In the genomic region with DNA sequence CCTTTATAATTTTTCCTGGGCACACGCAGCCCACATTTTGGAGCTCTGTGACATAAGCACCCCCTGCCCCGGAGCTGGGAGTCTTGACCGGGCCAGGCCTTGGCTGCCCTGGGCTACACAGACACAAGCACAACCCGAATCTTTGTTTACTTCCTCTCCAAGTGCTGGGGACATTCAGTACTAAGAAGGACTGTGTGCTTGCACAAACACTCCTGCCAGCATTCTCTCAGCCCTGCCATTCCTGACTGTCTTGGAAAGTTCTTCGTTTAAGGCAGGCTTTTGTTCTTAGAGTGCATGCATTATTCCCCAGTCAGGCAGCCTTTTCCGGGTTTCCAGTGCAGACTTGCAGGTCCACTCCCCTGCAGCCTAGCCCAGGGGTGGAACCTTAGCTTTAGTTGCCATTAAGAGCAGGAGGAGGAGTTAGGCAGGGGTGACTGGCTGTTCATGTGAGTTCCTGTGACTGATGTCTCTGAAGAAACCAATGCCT, we compare ENCODE assay signal across 8 cellular contexts. TPM values are rescaled to one million over a fixed set of nuclear protein-coding genes. Genes with fewer than 3 reads are reported as not detected.
A peak's percentile ranks its signal among the peaks of the same experiment; 100 is the strongest.
DNase-seq lines count a peak whose midpoint lies in the region; ATAC-seq and TF ChIP-seq lines count a peak whose summit lies in the region.

No MANE protein-coding gene starts in this region.

- no peak overlapping the region for H2AFZ ChIP-seq in osteoblast (ENCODE audit: low read length)

- no peak overlapping the region for H3K4me2 ChIP-seq in osteoblast (ENCODE audit: insufficient read depth, low read length)

- peaks cover 86% of the 10 kb centered on the region for H3K79me2 ChIP-seq in osteoblast (ENCODE audit: insufficient read depth, low read length)

- peak; percentile 66 for DNase-seq in CD1c-positive myeloid dendritic cell (ENCODE audit: extremely low spot score)
- DNase-seq in activated B cell treated with CpG ODN at 0.5 μM for 24 hours, result no peak
- peak; percentile 80 for DNase-seq in cardiac septum (ENCODE audit: low spot score)
- DNase-seq in osteoblast (ENCODE audit: insufficient read length, low spot score, missing footprints), result peak; percentile 76
- DNase-seq in stimulated activated CD4-positive, alpha-beta T cell treated with anti-CD3 and anti-CD28 coated beads, Interleukin-4, amount 100 ng/mL, for 4 hours, result no peak
- no peak for DNase-seq in NCI-H748 (lab: John Stamatoyannopoulos, UW; ENCODE audit: unreplicated experiment)

- peak overlapping the region; percentile 47 to 78 (median 74) for H3K27ac Mint-ChIP-seq in IgD-negative memory B cell
- H3K27ac Mint-ChIP-seq in activated B cell treated with CpG ODN at 0.5 μM for 24 hours, result peak overlapping the region; percentile 55

- H3K27ac ChIP-seq in osteoblast (ENCODE audit: low read depth, low read length), result peak overlapping the region; percentile 53

- peaks cover 2% of the 10 kb centered on the region for H3K27me3 Mint-ChIP-seq in IgD-negative memory B cell
- H3K27me3 Mint-ChIP-seq in activated B cell treated with CpG ODN at 0.5 μM for 24 hours, result no peaks in the 10 kb centered on the region

- peaks cover 60 to 66% (median 62%) of the 10 kb centered on the region in 3 donors for H3K4me1 Mint-ChIP-seq in IgD-negative memory B cell
- peaks cover 79% of the 10 kb centered on the region for H3K4me1 Mint-ChIP-seq in activated B cell treated with CpG ODN at 0.5 μM for 24 hours

- H3K4me3 ChIP-seq in osteoblast (ENCODE audit: insufficient read depth, low read length), result no peak overlapping the region

- H4K20me1 ChIP-seq in osteoblast (ENCODE audit: insufficient read depth, low read length), result peaks cover 57% of the 10 kb centered on the region

- ATAC-seq in activated B cell treated with CpG ODN at 0.5 μM for 24 hours (ENCODE audit: low read depth) (peak; percentile 64), HG02759 (IDR thresholded peaks at IDR 0.05; ENCODE audit: unreplicated experiment) (no peak)

- no peaks in the 10 kb centered on the region for H3K36me3 ChIP-seq in osteoblast (ENCODE audit: insufficient read depth, low read length)

- H3K27me3 ChIP-seq in osteoblast (ENCODE audit: insufficient read depth, low read length), result no peaks in the 10 kb centered on the region

- TF ChIP-seq CTCF in activated B cell treated with CpG ODN at 0.5 μM for 24 hours (IDR thresholded peaks at IDR 0.05) (no peak), osteoblast (IDR thresholded peaks at IDR 0.05; ENCODE audit: extremely low read depth, low read depth, low read length) (no peak)

- CTCF ChIA-PET in activated B cell treated with CpG ODN at 0.5 μM for 24 hours (lab: Charles Lee), result no interaction called here

- H3K4me3 Mint-ChIP-seq in IgD-negative memory B cell (peak overlapping the region in 2 of 4 donors; percentile 55 to 69), activated B cell treated with CpG ODN at 0.5 μM for 24 hours (peak overlapping the region; percentile 32)

- POLR2A ChIA-PET in activated B cell treated with CpG ODN at 0.5 μM for 24 hours (lab: Charles Lee), result interaction anchor here (0.8 to 3.1 kb wide), 4 partner anchors 9 to 27 kb away, joined by 3 to 13 read pairs (median 4); no protein-coding TSS in a partner anchor

- H3K36me3 Mint-ChIP-seq in IgD-negative memory B cell, result no peaks in the 10 kb centered on the region
- H3K36me3 Mint-ChIP-seq in activated B cell treated with CpG ODN at 0.5 μM for 24 hours (ENCODE audit: low read depth), result no peaks in the 10 kb centered on the region

- H3K9me3 Mint-ChIP-seq in IgD-negative memory B cell, result no peaks in the 10 kb centered on the region
- H3K9me3 Mint-ChIP-seq in activated B cell treated with CpG ODN at 0.5 μM for 24 hours, result no peaks in the 10 kb centered on the region

- no peaks in the 10 kb centered on the region for H3K9me3 ChIP-seq in osteoblast (ENCODE audit: low read depth, low read length)

- intact Hi-C loops in activated B cell treated with CpG ODN at 0.5 μM for 24 hours (cut with micrococcal nuclease) (loop anchor here (2.0 kb wide), 1 partner anchor 14 kb away; no protein-coding TSS in a partner anchor), cardiac septum (cut with DNase I) (no loop called here)

- H3K4me1 ChIP-seq in osteoblast (ENCODE audit: insufficient read depth, low read length), result peaks cover 65% of the 10 kb centered on the region

RNA-seq across cellular contexts. Expression of a gene that starts 28.6 kb away (rescaled TPM):
- 15.5 TPM for polyA plus RNA-seq in IgD-negative memory B cell
- total RNA-seq in activated B cell treated with CpG ODN at 0.5 μM for 24 hours (8.9 and 9.4 TPM in 2 replicates), cardiac septum (32.1 TPM), osteoblast (52.2 and 53.2 TPM in 2 replicates)

Comparison
In these comparisons a context has a peak if more than half of its experiments do, and no peak if none do; other contexts are left out.
1. DNase-seq: peak in CD1c-positive myeloid dendritic cell (single experiment), cardiac septum (single experiment) and osteoblast (single experiment); none in activated B cell treated with CpG ODN at 0.5 μM for 24 hours (single experiment), stimulated activated CD4-positive, alpha-beta T cell treated with anti-CD3 and anti-CD28 coated beads, Interleukin-4, amount 100 ng/mL, for 4 hours (0 of 2) and NCI-H748 (single experiment).